ENCODE assay signal across 8 cellular contexts in genomic region chr1:183841950-183842816, GRCh38. TPM values are rescaled to one million over a fixed set of nuclear protein-coding genes. Genes with fewer than 3 reads are reported as not detected.
DNase-seq lines count a peak whose midpoint lies in the region; ATAC-seq, FAIRE-seq and TF ChIP-seq lines count a peak whose summit lies in the region.

No MANE protein-coding gene starts in this region.

- CTCF ChIA-PET in BJ (lab: Yijun Ruan, JAX) = interaction anchor here (0.8 to 1.0 kb wide), 2 partner anchors 11 to 65 kb away, joined by 3 read pairs; no protein-coding TSS in a partner anchor
- CTCF ChIA-PET in SK-N-SH (lab: Yijun Ruan, JAX) = interaction anchor here (1.1 to 2.8 kb wide), 5 partner anchors 10 to 208 kb away, joined by 3 to 10 read pairs (median 4); no protein-coding TSS in a partner anchor
- CTCF ChIA-PET in endothelial cell of umbilical vein (lab: Charles Lee) = interaction anchor here (0.8 to 2.0 kb wide), 6 partner anchors 9 to 157 kb away, joined by 4 to 8 read pairs (median 4); no protein-coding TSS in a partner anchor

- peak; percentile 82 to 92 for TF ChIP-seq EP300 in SK-N-SH (IDR thresholded peaks at IDR 0.05; ENCODE audit: borderline replicate concordance in 1 of 2, low read depth in 1 of 2, low read length in 1 of 2)

- H3K27ac Mint-ChIP-seq in neural progenitor cell (peak overlapping the region; percentile 43), progenitor cell of endocrine pancreas (no peak overlapping the region)

- FAIRE-seq in endothelial cell of umbilical vein (lab: Jason Lieb, UNC) = peak; percentile 79

- no peaks in the 10 kb centered on the region for H3K9me1 ChIP-seq in endothelial cell of umbilical vein (replicated peaks; ENCODE audit: control insufficient read depth, extremely low read depth, insufficient read depth, low read length)

- H3K27ac ChIP-seq in SK-N-SH (ENCODE audit: low read depth in 2 of 2, low read length in 1 of 2) (peak overlapping the region; percentile 83 to 100), endothelial cell of umbilical vein (ENCODE audit: insufficient read depth, low read depth, low read length) (peak overlapping the region; percentile 74), neural progenitor cell (no peak overlapping the region)

- 0 out of 2 replicates have a peak, but pooled peaks have one; percentile 1 for TF ChIP-seq RAD21 in SK-N-SH (IDR thresholded peaks at IDR 0.05; ENCODE audit: low read length)

- H3K9me3 ChIP-seq in SK-N-SH (no peaks in the 10 kb centered on the region), endothelial cell of umbilical vein (replicated peaks; ENCODE audit: control insufficient read depth, insufficient read depth, low read length) (no peaks in the 10 kb centered on the region), neural progenitor cell (ENCODE audit: low read depth) (no peaks in the 10 kb centered on the region)

- H3F3A ChIP-seq in SK-N-SH (replicated peaks; ENCODE audit: insufficient read depth) = peaks cover 16% of the 10 kb centered on the region
- H3F3A ChIP-seq in neural progenitor cell (ENCODE audit: low read depth) = no peaks in the 10 kb centered on the region

- WGBS in SK-N-SH (ENCODE audit: low lambda C conversion rate) = 15% methylated on average over 10 of the region's 10 CpGs

- no peak overlapping the region for H2AFZ ChIP-seq in SK-N-SH (ENCODE audit: low read depth)
- no peak overlapping the region for H2AFZ ChIP-seq in endothelial cell of umbilical vein (ENCODE audit: low read depth, low read length)
- no peak overlapping the region for H2AFZ ChIP-seq in neural progenitor cell (replicated peaks)

- dilution Hi-C loops in endothelial cell of umbilical vein (cut with MboI; ENCODE audit: extremely low pct_ligation_motif_present, low sequenced_read_pairs) = no loop called here

- H3K9me2 ChIP-seq in SK-N-SH = no peaks in the 10 kb centered on the region

- H3K9ac ChIP-seq in SK-N-SH (peak overlapping the region; percentile 33; the same call in 1 of the 2 replicates), endothelial cell of umbilical vein (replicated peaks; ENCODE audit: extremely low read depth, insufficient read depth, low read length) (peak overlapping the region; percentile 70), neural progenitor cell (no peak overlapping the region)

- ATAC-seq in GM19025 (IDR thresholded peaks at IDR 0.05; ENCODE audit: low read depth, unreplicated experiment) = peak; percentile 89
- peak; percentile 90 for ATAC-seq in HG03135 (IDR thresholded peaks at IDR 0.05; ENCODE audit: unreplicated experiment)

- no peak for TF ChIP-seq POLR2A in endothelial cell of umbilical vein (IDR thresholded peaks at IDR 0.05; ENCODE audit: low read depth, low read length)

- TF ChIP-seq CTCF in BJ (IDR thresholded peaks at IDR 0.05; ENCODE audit: insufficient read depth, low read depth, low read length) (no peak), SK-N-SH (IDR thresholded peaks at IDR 0.05) (no peak), endothelial cell of umbilical vein (IDR thresholded peaks at IDR 0.05; ENCODE audit: extremely low read depth in 1 of 2, insufficient read depth in 1 of 2, low read depth in 1 of 2, low read length in 2 of 2) (no peak), neural progenitor cell (IDR thresholded peaks at IDR 0.05) (no peak), progenitor cell of endocrine pancreas (IDR thresholded peaks at IDR 0.05; ENCODE audit: unreplicated experiment) (no peak)

- H3K4me1 Mint-ChIP-seq in neural progenitor cell (peaks cover 28% of the 10 kb centered on the region), progenitor cell of endocrine pancreas (ENCODE audit: low read depth) (peaks cover 18% of the 10 kb centered on the region)

- intact Hi-C loops in endothelial cell of umbilical vein (cut with micrococcal nuclease) = loop anchor here (1.0 to 2.0 kb wide), 4 partner anchors 24 to 73 kb away; no protein-coding TSS in a partner anchor

- no peaks in the 10 kb centered on the region for H3K9me3 Mint-ChIP-seq in neural progenitor cell
- no peaks in the 10 kb centered on the region for H3K9me3 Mint-ChIP-seq in progenitor cell of endocrine pancreas (ENCODE audit: low read depth)

- H3K27me3 Mint-ChIP-seq in neural progenitor cell (ENCODE audit: insufficient read depth, low read depth) (no peaks in the 10 kb centered on the region), progenitor cell of endocrine pancreas (no peaks in the 10 kb centered on the region)

- H4K20me1 ChIP-seq in SK-N-SH (ENCODE audit: insufficient read depth) (no peaks in the 10 kb centered on the region), endothelial cell of umbilical vein (replicated peaks; ENCODE audit: control insufficient read depth, extremely low read depth, insufficient read depth, low read length) (no peaks in the 10 kb centered on the region), neural progenitor cell (ENCODE audit: low read depth) (peaks cover 3% of the 10 kb centered on the region)

- H3K4me2 ChIP-seq in SK-N-SH = peak overlapping the region; percentile 71
- H3K4me2 ChIP-seq in endothelial cell of umbilical vein (ENCODE audit: insufficient read depth, low read length) = peak overlapping the region; percentile 80
- no peak overlapping the region for H3K4me2 ChIP-seq in neural progenitor cell

- H3K4me1 ChIP-seq in SK-N-SH (ENCODE audit: control insufficient read depth in 1 of 2, insufficient read depth in 2 of 2, low read depth in 1 of 2, low read length in 1 of 2) (peaks cover 35 to 41% of the 10 kb centered on the region in 2 experiments), endothelial cell of umbilical vein (ENCODE audit: control insufficient read depth, extremely low read depth, insufficient read depth, low read length) (peaks cover 53% of the 10 kb centered on the region), neural progenitor cell (peaks cover 4% of the 10 kb centered on the region)

- POLR2A ChIA-PET in BJ (lab: Charles Lee) = no interaction called here
- POLR2A ChIA-PET in SK-N-SH (lab: Yijun Ruan, JAX) = no interaction called here
- POLR2A ChIA-PET in endothelial cell of umbilical vein (lab: Charles Lee) = no interaction called here

- H3K36me3 Mint-ChIP-seq in neural progenitor cell (peaks cover 24% of the 10 kb centered on the region), progenitor cell of endocrine pancreas (ENCODE audit: insufficient read depth) (peaks cover 2% of the 10 kb centered on the region)

- H3K79me2 ChIP-seq in SK-N-SH (ENCODE audit: insufficient read depth) (no peaks in the 10 kb centered on the region), endothelial cell of umbilical vein (ENCODE audit: control insufficient read depth, insufficient read depth, low read length) (peaks cover 16% of the 10 kb centered on the region), neural progenitor cell (ENCODE audit: low read depth) (no peaks in the 10 kb centered on the region)

- H3K4me3 Mint-ChIP-seq in neural progenitor cell = no peak overlapping the region
- H3K4me3 Mint-ChIP-seq in progenitor cell of endocrine pancreas (ENCODE audit: low read depth) = no peak overlapping the region

- H3K36me3 ChIP-seq in BJ (ENCODE audit: control insufficient read depth, insufficient read depth, low read length) = no peaks in the 10 kb centered on the region
- H3K36me3 ChIP-seq in SK-N-SH (replicated peaks in 1 of 2; ENCODE audit: control insufficient read depth in 1 of 2, insufficient read depth in 2 of 2, low read length in 1 of 2) = peaks cover 0 to 4% of the 10 kb centered on the region in 2 experiments
- H3K36me3 ChIP-seq in endothelial cell of umbilical vein (ENCODE audit: control insufficient read depth in 2 of 2, extremely low read depth in 1 of 2, insufficient read depth in 2 of 2, low read length in 2 of 2) = peaks cover 0 to 2% of the 10 kb centered on the region in 2 experiments
- H3K36me3 ChIP-seq in neural progenitor cell = no peaks in the 10 kb centered on the region

- H3K27me3 ChIP-seq in BJ (ENCODE audit: control insufficient read depth, insufficient read depth, low read length) (no peaks in the 10 kb centered on the region), SK-N-SH (ENCODE audit: insufficient read depth) (no peaks in the 10 kb centered on the region), endothelial cell of umbilical vein (ENCODE audit: control insufficient read depth in 2 of 2, insufficient read depth in 2 of 2, low read length in 2 of 2) (no peaks in the 10 kb centered on the region), neural progenitor cell (no peaks in the 10 kb centered on the region)

- peak; percentile 93 for DNase-seq in BJ (ENCODE audit: low read depth)
- DNase-seq in SK-N-SH = peak; percentile 43
- DNase-seq in endothelial cell of umbilical vein (ENCODE audit: low read depth, low spot score) = peak; percentile 80
- DNase-seq in neural progenitor cell (ENCODE audit: low spot score) = no peak
- no peak for DNase-seq in progenitor cell of endocrine pancreas (ENCODE audit: low spot score, unreplicated experiment)
- DNase-seq in HK-2 (ENCODE audit: unreplicated experiment) = no peak

- H3K4me3 ChIP-seq in BJ (ENCODE audit: low read depth, low read length) (no peak overlapping the region), SK-N-SH (ENCODE audit: low read depth in 2 of 2, low read length in 1 of 2) (peak overlapping the region; percentile 27 to 35; a peak in 2 of 4 replicates), endothelial cell of umbilical vein (replicated peaks in 1 of 3; ENCODE audit: insufficient read depth in 1 of 3, low read depth in 1 of 3, low read length in 3 of 3) (peak overlapping the region in 1 of 3 experiments; percentile 28), neural progenitor cell (no peak overlapping the region)

- BruUV-seq in endothelial cell of umbilical vein (replicated peaks; lab: Mats Ljungman, UMichigan) = TSS peak; percentile 60

TF ChIP-seq in SK-N-SH, 30 proteins besides CTCF, POLR2A, EP300 and RAD21 (continues in another document):
- TF ChIP-seq NRF1 (IDR thresholded peaks at IDR 0.05; ENCODE audit: low read depth, low read length) = no peak
- TF ChIP-seq FOXJ3 (CRISPR knock-in tag; IDR thresholded peaks at IDR 0.05) = no peak

RNA-seq across cellular contexts. Expression of gene RGL1, which starts 37.3 kb away (rescaled TPM):
- polyA plus RNA-seq in BJ (2011; rRNA removed) (9.7 and 12.3 TPM in 2 replicates), SK-N-SH (2012; rRNA removed) (8.3 and 10.7 TPM in 2 replicates), endothelial cell of umbilical vein (18.0 and 19.8 TPM in 2 replicates)
- 7.0 and 7.9 TPM in 2 replicates for polyA minus RNA-seq in BJ (2011; rRNA and poly(A)+ RNA removed)
- polyA plus RNA-seq in SK-N-SH (2012; cell fraction: cytosol; rRNA removed) = 8.7 and 9.7 TPM in 2 replicates
- polyA plus RNA-seq in SK-N-SH (2012; cell fraction: nucleus; rRNA removed) = 10.3 and 15.7 TPM in 2 replicates
- total RNA-seq in endothelial cell of umbilical vein (35.3 and 38.4 TPM in 2 replicates), neural progenitor cell (ENCODE audit: low replicate concordance) (13.5 and 15.0 TPM in 2 replicates), progenitor cell of endocrine pancreas (5.9 TPM in 2 replicates)
- polyA plus RNA-seq in endothelial cell of umbilical vein (2011; cell fraction: cytosol; rRNA removed) = 21.6 and 22.0 TPM in 2 replicates
- 40.2 and 40.8 TPM in 2 replicates for polyA plus RNA-seq in endothelial cell of umbilical vein (2011; cell fraction: nucleus; rRNA removed)
- 10.0 and 14.4 TPM in 2 replicates for polyA plus RNA-seq in endothelial cell of umbilical vein (2012)
- polyA minus RNA-seq in endothelial cell of umbilical vein = 32.7 and 36.6 TPM in 2 replicates
- 0.51 TPM for polyA minus RNA-seq in endothelial cell of umbilical vein (2011; cell fraction: cytosol; rRNA and poly(A)+ RNA removed)
- 26.5 and 32.4 TPM in 2 replicates for polyA minus RNA-seq in endothelial cell of umbilical vein (2011; cell fraction: nucleus; rRNA and poly(A)+ RNA removed)

Comparison
In these comparisons a context has a peak if more than half of its experiments do, and no peak if none do; other contexts are left out.
1. DNase-seq: peak in BJ (single experiment), SK-N-SH (single experiment) and endothelial cell of umbilical vein (single experiment); none in neural progenitor cell (single experiment), progenitor cell of endocrine pancreas (single experiment) and HK-2 (single experiment).
2. H3K4me3 ChIP-seq: peak in SK-N-SH (2 of 2); none in BJ (single experiment) and neural progenitor cell (single experiment).